Comparison of ENCODE assay signal across 8 cellular contexts in the genomic region with DNA sequence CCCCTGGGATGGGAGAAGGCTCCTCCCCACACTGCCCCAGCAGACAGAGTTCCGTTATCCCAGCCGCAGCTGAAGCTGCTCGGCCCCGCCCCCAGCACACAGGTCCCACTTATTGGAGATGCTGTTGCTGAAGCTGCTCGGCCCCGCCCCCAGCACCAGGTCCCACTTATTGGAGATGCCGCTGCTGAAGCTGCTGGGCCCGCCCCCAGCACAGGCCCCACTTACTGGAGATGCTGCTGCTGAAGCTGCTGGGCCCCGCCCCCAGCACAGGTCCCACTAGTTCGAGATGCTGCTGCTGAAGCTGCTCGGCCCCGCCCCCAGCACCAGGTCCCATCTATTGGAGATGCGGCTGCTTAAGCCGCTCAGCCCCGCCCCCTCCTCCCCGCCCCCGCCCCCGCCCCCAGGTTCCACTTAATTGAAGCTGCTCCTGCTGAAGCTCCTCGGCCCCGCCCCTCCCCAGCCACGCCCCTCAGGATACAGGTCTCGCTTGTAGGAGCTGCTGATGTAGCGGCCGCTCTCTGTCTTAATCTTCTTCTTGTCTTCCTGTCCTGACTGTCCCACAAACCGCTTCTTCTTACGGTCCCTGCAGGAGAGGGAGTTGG. TPM values are rescaled to one million over a fixed set of nuclear protein-coding genes. Genes with fewer than 3 reads are reported as not detected.
DNase-seq lines count a peak whose midpoint lies in the region; ATAC-seq, FAIRE-seq and TF ChIP-seq lines count a peak whose summit lies in the region.
"Had no signal": no experiment of that assay in that cellular context is flagged by ENCODE, and none has a peak within 500 bp of the region (broad histone marks: within the 10 kb centered on the region; RNA-seq: fewer than 3 reads in every experiment).

No MANE protein-coding gene starts in this region.

- no peaks in the 10 kb centered on the region for H3K27me3 Mint-ChIP-seq in activated T-cell treated with anti-CD3 and anti-CD28 coated beads, Interleukin-2, amount 50 U/mL, for 72 hours (ENCODE audit: low read depth)

- peak; percentile 48 to 85 for DNase-seq in A549 (ENCODE audit: low read depth in 1 of 2, low spot score in 1 of 2)
- DNase-seq in H7: peak; percentile 99
- DNase-seq in activated T-cell treated with anti-CD3 and anti-CD28 coated beads, Interleukin-2, amount 50 U/mL, for 72 hours: peak in 1 of 2 donors; percentile 25
- DNase-seq in right atrium auricular region (ENCODE audit: low spot score): no peak
- no peak for DNase-seq in transverse colon
- DNase-seq: gastrocnemius medialis had no signal

- H3K4me2 ChIP-seq in A549: no peak overlapping the region

- ATAC-seq in A549 (peak; percentile 8 to 73; a peak in 3 of 6 replicates), GM21515 (IDR thresholded peaks at IDR 0.05; ENCODE audit: unreplicated experiment) (no peak)
- ATAC-seq in activated T-cell treated with anti-CD3 and anti-CD28 coated beads, Interleukin-2, amount 50 U/mL, for 72 hours (replicated peaks in 1 of 2): peak in 1 of 2 donors; percentile 39

- no peaks in the 10 kb centered on the region for H3K9me3 ChIP-seq in A549
- no peaks in the 10 kb centered on the region for H3K9me3 ChIP-seq in right atrium auricular region
- no peaks in the 10 kb centered on the region for H3K9me3 ChIP-seq in transverse colon
- H3K9me3 ChIP-seq: gastrocnemius medialis, SJSA1 had no signal

- TF ChIP-seq EP300 in A549 (IDR thresholded peaks at IDR 0.05) (no peak), transverse colon (IDR thresholded peaks at IDR 0.05; ENCODE audit: low read depth) (no peak)

- no peaks in the 10 kb centered on the region for H3K9me3 Mint-ChIP-seq in activated T-cell treated with anti-CD3 and anti-CD28 coated beads, Interleukin-2, amount 50 U/mL, for 72 hours

- no peak for TF ChIP-seq POLR2A in A549 (IDR thresholded peaks at IDR 0.05; ENCODE audit: low read length)
- TF ChIP-seq POLR2A in transverse colon (IDR thresholded peaks at IDR 0.05): no peak

- no peak overlapping the region for H3K4me3 Mint-ChIP-seq in activated T-cell treated with anti-CD3 and anti-CD28 coated beads, Interleukin-2, amount 50 U/mL, for 72 hours

- FAIRE-seq in A549 (lab: Jason Lieb, UNC): no peak

- H3K27ac ChIP-seq in A549 (no peak overlapping the region), right atrium auricular region (no peak overlapping the region), transverse colon (no peak overlapping the region)
- H3K27ac ChIP-seq: gastrocnemius medialis, SJSA1 had no signal

- H3K4me3 ChIP-seq in A549 (no peak overlapping the region), H7 (ENCODE audit: insufficient read depth, low read depth, low read length) (no peak overlapping the region), right atrium auricular region (no peak overlapping the region), transverse colon (no peak overlapping the region)
- H3K4me3 ChIP-seq: gastrocnemius medialis, SJSA1 had no signal

- H3K4me1 Mint-ChIP-seq in activated T-cell treated with anti-CD3 and anti-CD28 coated beads, Interleukin-2, amount 50 U/mL, for 72 hours (ENCODE audit: low read depth): peaks cover 3% of the 10 kb centered on the region

- WGBS in A549 (ENCODE audit: missing lambda C conversion rate): 62% methylated on average over 16 of the region's 26 CpGs
- 70% methylated on average over 24 of the region's 26 CpGs; no CpG with 5 or more reads in 1 of the 2 donors for WGBS in transverse colon (ENCODE audit: low coverage in 1 of 2), 2 donors

- no peak for TF ChIP-seq RAD21 in A549 (conservative IDR thresholded peaks at IDR 0.05 in 1 of 2, IDR thresholded peaks at IDR 0.05 in 1 of 2)

- peaks cover 12% of the 10 kb centered on the region for H3K4me1 ChIP-seq in A549
- no peaks in the 10 kb centered on the region for H3K4me1 ChIP-seq in right atrium auricular region
- H3K4me1 ChIP-seq in transverse colon: no peaks in the 10 kb centered on the region
- H3K4me1 ChIP-seq: gastrocnemius medialis, SJSA1 had no signal

- intact Hi-C loops in transverse colon (cut with DNase I; ENCODE audit: low total_unique reads): loop anchor here (10.0 kb wide), 1 partner anchor 107 kb away; the partner anchor contains the start of gene DTX1

- in situ Hi-C loops in transverse colon (cut with MboI; ENCODE audit: low pct_ligation_motif_present in 1 of 4, low pct_unique_long_range_greater_than_20kb in 1 of 4, low sequenced_read_pairs in 3 of 4): no loop called here

- H3K27ac Mint-ChIP-seq in activated T-cell treated with anti-CD3 and anti-CD28 coated beads, Interleukin-2, amount 50 U/mL, for 72 hours: peak overlapping the region; percentile 63

- CTCF ChIA-PET in A549 (lab: Yijun Ruan, JAX): interaction anchor here (0.7 to 5.1 kb wide), 5 partner anchors 9 to 113 kb away, joined by 4 to 38 read pairs (median 4); no protein-coding TSS in a partner anchor

- TF ChIP-seq CTCF in A549 (IDR thresholded peaks at IDR 0.05) (no peak), right atrium auricular region (IDR thresholded peaks at IDR 0.05) (no peak), transverse colon (IDR thresholded peaks at IDR 0.05) (no peak)

- POLR2A ChIA-PET in A549 (lab: Yijun Ruan, JAX): interaction anchor here (0.6 to 0.8 kb wide), 4 partner anchors 8 to 56 kb away, joined by 3 to 5 read pairs (median 4); partner anchors contain the start of genes DDX54 and RITA1

- peaks cover 1 to 12% of the 10 kb centered on the region in 2 donors for H3K36me3 Mint-ChIP-seq in activated T-cell treated with anti-CD3 and anti-CD28 coated beads, Interleukin-2, amount 50 U/mL, for 72 hours (ENCODE audit: insufficient read depth in 2 of 2)

- no peaks in the 10 kb centered on the region; the same call in 1 of the 2 replicates for H3K27me3 ChIP-seq in H7 (ENCODE audit: control insufficient read depth, insufficient read depth, low read length)
- no peaks in the 10 kb centered on the region for H3K27me3 ChIP-seq in right atrium auricular region
- no peaks in the 10 kb centered on the region for H3K27me3 ChIP-seq in transverse colon
- H3K27me3 ChIP-seq: SJSA1 had no signal

- H3K36me3 ChIP-seq in H7 (replicated peaks; ENCODE audit: control insufficient read depth, insufficient read depth, low read length) (peaks cover 22% of the 10 kb centered on the region), right atrium auricular region (peaks cover 83% of the 10 kb centered on the region), transverse colon (peaks cover 0 to 39% (median 10%) of the 10 kb centered on the region in 4 donors)

RNA-seq across cellular contexts. Expression of gene CFAP73, which starts 12.0 kb away (rescaled TPM):
- polyA plus RNA-seq in A549 (2011; rRNA removed) (not detected in 2 replicates), A549 (2017; fragmentation: RNase III; extraction: RNeasy Plus Mini Kit Qiagen cat#74134 plus additional on column Dnase treatment) (0.05 TPM in 1 of 3 replicates, not detected in the others)
- polyA plus RNA-seq in A549 (2012; cell fraction: cytosol; rRNA removed): 0.04 and 0.06 TPM in 2 replicates
- 0.36 TPM in 1 of 2 replicates, not detected in the other for polyA plus RNA-seq in A549 (2012; cell fraction: nucleus; rRNA removed)
- polyA minus RNA-seq in A549 (2011; rRNA and poly(A)+ RNA removed): not detected in 2 replicates
- 0.33 TPM in 1 of 2 replicates, not detected in the other for total RNA-seq in H7 (2014; rRNA removed; shearing (Covaris generic))
- total RNA-seq in activated T-cell treated with anti-CD3 and anti-CD28 coated beads, Interleukin-2, amount 50 U/mL, for 72 hours: 1 to 10 TPM; 2.0 to 2.1 TPM
- total RNA-seq in right atrium auricular region (not detected), transverse colon (not detected)
- total RNA-seq: gastrocnemius medialis, SJSA1 had no signal

RNA-seq across cellular contexts. Expression of gene DDX54, which starts 23.8 kb away (rescaled TPM):
- polyA plus RNA-seq in A549 (2011; rRNA removed) (60.6 and 62.4 TPM in 2 replicates), A549 (2017; fragmentation: RNase III; extraction: RNeasy Plus Mini Kit Qiagen cat#74134 plus additional on column Dnase treatment) (55.9 to 64.5 TPM (median 62.2 TPM) in 3 replicates)
- 88.2 and 92.3 TPM in 2 replicates for polyA plus RNA-seq in A549 (2012; cell fraction: cytosol; rRNA removed)
- 178 and 216 TPM in 2 replicates for polyA plus RNA-seq in A549 (2012; cell fraction: nucleus; rRNA removed)
- 57.6 and 76.8 TPM in 2 replicates for polyA minus RNA-seq in A549 (2011; rRNA and poly(A)+ RNA removed)
- 93.9 and 101 TPM in 2 replicates for total RNA-seq in H7 (2014; rRNA removed; shearing (Covaris generic))
- total RNA-seq in activated T-cell treated with anti-CD3 and anti-CD28 coated beads, Interleukin-2, amount 50 U/mL, for 72 hours: 10 to 100 TPM; 81.4 to 82.7 TPM
- total RNA-seq in right atrium auricular region (10 to 100 TPM; 35.1 to 38.0 TPM), transverse colon (10 to 100 TPM; 60.7 to 96.1 (median 72.8) TPM)

RNA-seq across cellular contexts. Expression of gene RITA1, which starts 24.0 kb away (rescaled TPM):
- polyA plus RNA-seq in A549 (2011; rRNA removed) (16.7 and 18.6 TPM in 2 replicates), A549 (2017; fragmentation: RNase III; extraction: RNeasy Plus Mini Kit Qiagen cat#74134 plus additional on column Dnase treatment) (19.6 to 20.5 TPM (median 19.8 TPM) in 3 replicates)
- 30.7 and 38.4 TPM in 2 replicates for polyA plus RNA-seq in A549 (2012; cell fraction: cytosol; rRNA removed)
- polyA plus RNA-seq in A549 (2012; cell fraction: nucleus; rRNA removed): 20.3 and 23.4 TPM in 2 replicates
- 11.0 and 14.3 TPM in 2 replicates for polyA minus RNA-seq in A549 (2011; rRNA and poly(A)+ RNA removed)
- 42.3 and 45.9 TPM in 2 replicates for total RNA-seq in H7 (2014; rRNA removed; shearing (Covaris generic))
- 10 to 100 TPM; 21.3 to 25.1 TPM for total RNA-seq in activated T-cell treated with anti-CD3 and anti-CD28 coated beads, Interleukin-2, amount 50 U/mL, for 72 hours
- total RNA-seq in right atrium auricular region (10 to 100 TPM; 18.2 to 25.4 TPM), transverse colon (10 to 100 TPM; 17.5 to 41.5 (median 23.8) TPM)

RNA-seq across cellular contexts. Expression of gene RASAL1, which starts 26.0 kb away (rescaled TPM):
- 0.34 and 0.36 TPM in 2 replicates for polyA plus RNA-seq in A549 (2011; rRNA removed)
- polyA plus RNA-seq in A549 (2012; cell fraction: cytosol; rRNA removed): 0.30 and 0.43 TPM in 2 replicates
- 0.94 and 1.2 TPM in 2 replicates for polyA plus RNA-seq in A549 (2012; cell fraction: nucleus; rRNA removed)
- 0.18 to 0.30 TPM (median 0.30 TPM) in 3 replicates for polyA plus RNA-seq in A549 (2017; fragmentation: RNase III; extraction: RNeasy Plus Mini Kit Qiagen cat#74134 plus additional on column Dnase treatment)
- 0.17 and 0.54 TPM in 2 replicates for polyA minus RNA-seq in A549 (2011; rRNA and poly(A)+ RNA removed)
- 4.4 and 4.5 TPM in 2 replicates for total RNA-seq in H7 (2014; rRNA removed; shearing (Covaris generic))
- 10 to 100 TPM in 1 of 2 donors, 1 to 10 TPM in 1; 6.7 to 13.4 TPM for total RNA-seq in activated T-cell treated with anti-CD3 and anti-CD28 coated beads, Interleukin-2, amount 50 U/mL, for 72 hours
- total RNA-seq in right atrium auricular region: not detected
- 10 to 100 TPM in 1 of 4 donors, 1 to 10 TPM in 3; 1.9 to 38.2 (median 4.9) TPM for total RNA-seq in transverse colon
- total RNA-seq: gastrocnemius medialis, SJSA1 had no signal

RNA-seq across cellular contexts. Expression of gene TPCN1, which starts 59.7 kb away (rescaled TPM):
- 24.1 and 28.7 TPM in 2 replicates for polyA plus RNA-seq in A549 (2011; rRNA removed)
- 26.0 and 34.1 TPM in 2 replicates for polyA plus RNA-seq in A549 (2012; cell fraction: cytosol; rRNA removed)
- polyA plus RNA-seq in A549 (2012; cell fraction: nucleus; rRNA removed): 98.9 and 125 TPM in 2 replicates
- polyA plus RNA-seq in A549 (2017; fragmentation: RNase III; extraction: RNeasy Plus Mini Kit Qiagen cat#74134 plus additional on column Dnase treatment): 20.5 to 21.9 TPM (median 21.0 TPM) in 3 replicates
- 31.8 and 38.7 TPM in 2 replicates for polyA minus RNA-seq in A549 (2011; rRNA and poly(A)+ RNA removed)
- total RNA-seq in H7 (2014; rRNA removed; shearing (Covaris generic)): 19.2 and 20.7 TPM in 2 replicates
- total RNA-seq in activated T-cell treated with anti-CD3 and anti-CD28 coated beads, Interleukin-2, amount 50 U/mL, for 72 hours: 10 to 100 TPM; 74.7 to 84.0 TPM
- 10 to 100 TPM; 57.3 to 58.7 TPM for total RNA-seq in right atrium auricular region
- 1,000 to 10,000 TPM in 1 of 4 donors, 100 to 1,000 TPM in 1, 10 to 100 TPM in 2; 85.1 to 1,315 (median 121) TPM for total RNA-seq in transverse colon

Comparison
In these comparisons a context has a peak if more than half of its experiments do, and no peak if none do; other contexts are left out.
1. DNase-seq: peak in A549 (2 of 2) and H7 (single experiment); none in right atrium auricular region (single experiment) and transverse colon (single experiment).